Comparison of ENCODE assay signal across 22 cellular contexts in the genomic region with DNA sequence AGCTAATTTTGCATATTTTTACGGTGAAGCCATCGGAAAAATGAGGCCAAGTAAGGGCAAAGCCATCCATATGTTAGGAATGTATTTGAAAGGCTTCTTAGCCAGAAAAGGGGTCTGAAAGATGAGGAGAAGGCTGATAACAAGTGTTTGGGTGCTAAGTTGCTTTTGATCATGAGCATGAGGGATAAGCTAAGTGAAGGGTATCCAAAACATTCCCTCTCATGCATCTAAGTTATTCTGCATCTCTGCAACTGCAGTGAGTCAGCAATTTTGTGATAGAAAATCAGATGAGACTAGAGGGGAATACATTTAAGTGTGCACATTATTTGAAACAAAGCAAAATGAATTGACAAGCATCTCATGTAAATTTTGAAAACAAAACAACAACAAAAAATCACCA.
A peak's percentile ranks its signal among the peaks of the same experiment; 100 is the strongest.
DNase-seq lines count a peak whose midpoint lies in the region; ATAC-seq and TF ChIP-seq lines count a peak whose summit lies in the region.
"Had no signal": no experiment of that assay in that cellular context is flagged by ENCODE, and none has a peak within 500 bp of the region (broad histone marks: within the 10 kb centered on the region; RNA-seq: fewer than 3 reads in every experiment).

No MANE protein-coding gene starts in this region.

- no peak overlapping the region for H3K56ac ChIP-seq in H9 (ENCODE audit: insufficient read length, low read depth, low read length)

- no peak overlapping the region for H3T11ph ChIP-seq in H9 (ENCODE audit: low read length)

- H4K20me1 ChIP-seq in H9 (ENCODE audit: control insufficient read depth, insufficient read depth, insufficient read length) = no peaks in the 10 kb centered on the region
- H4K20me1 ChIP-seq in smooth muscle cell (ENCODE audit: low read depth) = no peaks in the 10 kb centered on the region

- DNase-seq in H9 (no peak), astrocyte of the hippocampus (ENCODE audit: low read depth, low spot score) (peak; percentile 4), fibroblast of the aortic adventitia (ENCODE audit: low read depth) (peak; percentile 19), smooth muscle cell (lab: John Stamatoyannopoulos, UW; ENCODE audit: unreplicated experiment) (no peak), NCI-H1048 (lab: John Stamatoyannopoulos, UW) (no peak)
- DNase-seq in activated CD4-positive, alpha-beta T cell treated with anti-CD3 and anti-CD28 coated beads for 48 hours = no peak
- DNase-seq: Caco-2; CD8-positive, alpha-beta T cell; GOT3; KBM-7; MG63; NCI-H1694; NCI-H2029 treated with DMSO at 0.1 percent for 48 hours; NCI-H446 treated with DMSO at 0.1 percent for 48 hours; NCI-H526; NCI-H82; NK-92 treated with Interleukin-12 subunit alpha and Interleukin-12 subunit beta, amount 100 ng/mL, for 24 hours; PC-9; Right ventricle myocardium superior had no signal

- no peak overlapping the region for H4K91ac ChIP-seq in H9 (ENCODE audit: insufficient read length, low read depth, low read length)

- H3K23me2 ChIP-seq in H9 (ENCODE audit: insufficient read length, low read depth, low read length, poor library complexity, severe bottlenecking) = no peaks in the 10 kb centered on the region

- H3K27me3 ChIP-seq in H9 (ENCODE audit: insufficient read depth, low read length) (no peaks in the 10 kb centered on the region), smooth muscle cell (ENCODE audit: low read depth) (no peaks in the 10 kb centered on the region), gastroesophageal sphincter (no peaks in the 10 kb centered on the region)
- H3K27me3 ChIP-seq: MG63, SJSA1 had no signal

- H3K27ac ChIP-seq in H9 (ENCODE audit: insufficient read length, low read depth, low read length) = no peak overlapping the region
- peak overlapping the region; percentile 2 for H3K27ac ChIP-seq in smooth muscle cell (ENCODE audit: low read depth)
- no peak overlapping the region for H3K27ac ChIP-seq in gastroesophageal sphincter
- H3K27ac ChIP-seq: C4-2B, PC-9, SJSA1 had no signal

- no peak overlapping the region for H2BK20ac ChIP-seq in H9 (ENCODE audit: low read depth, low read length, poor library complexity, severe bottlenecking)

- H3K27me3 Mint-ChIP-seq in H9 (ENCODE audit: low read depth) = no peaks in the 10 kb centered on the region

- H2BK15ac ChIP-seq in H9 (ENCODE audit: low read depth, low read length) = no peak overlapping the region

- no CpG with 5 or more reads among the region's 2 CpGs for WGBS in H9 (ENCODE audit: extremely low coverage, insufficient read length, low lambda C conversion rate)
- WGBS in smooth muscle cell (ENCODE audit: low lambda C conversion rate) = 36% methylated on average over 2 of the region's 2 CpGs
- WGBS in gastroesophageal sphincter (ENCODE audit: low coverage in 1 of 2), 2 donors = 53 to 100% methylated on average over 1 to 2 of the region's 2 CpGs

- no peak overlapping the region for H4K5ac ChIP-seq in H9 (ENCODE audit: insufficient read length, low read depth, low read length)

- peaks cover 21 to 25% of the 10 kb centered on the region in 2 experiments for H3K4me1 Mint-ChIP-seq in H9

- H3K4me2 ChIP-seq in H9 (ENCODE audit: insufficient read depth, insufficient read length, low read length) (no peak overlapping the region), smooth muscle cell (peak overlapping the region; percentile 47)
- H3K4me2 ChIP-seq: PC-9 had no signal

- no peak overlapping the region for H3K9ac ChIP-seq in H9 (ENCODE audit: extremely low read depth, insufficient read length, low read length)
- H3K9ac ChIP-seq in smooth muscle cell (ENCODE audit: low read depth) = no peak overlapping the region

- H2BK5ac ChIP-seq in H9 (ENCODE audit: insufficient read length, low read length) = no peak overlapping the region

- H3K27ac Mint-ChIP-seq in H9 = 0 out of 7 replicates have a peak overlapping the region, but pooled peaks of 2 of the 3 experiments have one; percentile 35 to 40
- H3K27ac Mint-ChIP-seq: CD8-positive, alpha-beta T cell had no signal

- H3K9me3 Mint-ChIP-seq in H9 = peaks cover 13 to 15% of the 10 kb centered on the region in 2 experiments

- no peak overlapping the region for H3K14ac ChIP-seq in H9 (ENCODE audit: insufficient read depth, low read length)

- H3K4ac ChIP-seq in H9 (ENCODE audit: low read depth, low read length) = no peak overlapping the region

- H3F3A ChIP-seq in smooth muscle cell (ENCODE audit: low read depth) = no peaks in the 10 kb centered on the region

- no peak overlapping the region for H2AFZ ChIP-seq in H9 (ENCODE audit: low read length)
- no peak overlapping the region for H2AFZ ChIP-seq in smooth muscle cell (ENCODE audit: low read depth)
- H2AFZ ChIP-seq: PC-9 had no signal

- H3K36me3 ChIP-seq in smooth muscle cell (ENCODE audit: low read depth) (no peaks in the 10 kb centered on the region), gastroesophageal sphincter (no peaks in the 10 kb centered on the region)
- H3K36me3 ChIP-seq: MG63, SJSA1 had no signal

- TF ChIP-seq CTCF in H9 (conservative IDR thresholded peaks at IDR 0.05) = no peak
- no peak for TF ChIP-seq CTCF in fibroblast of the aortic adventitia (IDR thresholded peaks at IDR 0.05; ENCODE audit: insufficient read depth, low read length)
- TF ChIP-seq CTCF in smooth muscle cell (IDR thresholded peaks at IDR 0.05; ENCODE audit: borderline replicate concordance, insufficient read depth, poor library complexity, severe bottlenecking) = no peak
- TF ChIP-seq CTCF in gastroesophageal sphincter (IDR thresholded peaks at IDR 0.05) = no peak

- no peak overlapping the region for H3K23ac ChIP-seq in H9 (ENCODE audit: insufficient read length, low read depth, low read length)

- H3K4me1 ChIP-seq in H9 (ENCODE audit: insufficient read depth, low read length) (no peaks in the 10 kb centered on the region), smooth muscle cell (ENCODE audit: low read depth) (no peaks in the 10 kb centered on the region), gastroesophageal sphincter (no peaks in the 10 kb centered on the region)
- H3K4me1 ChIP-seq: Caco-2, SJSA1 had no signal

- no peak overlapping the region for H2BK12ac ChIP-seq in H9 (ENCODE audit: insufficient read length, low read depth, low read length)

- no peak overlapping the region for H2BK120ac ChIP-seq in H9 (ENCODE audit: low read depth, low read length, poor library complexity, severe bottlenecking)

- peaks cover 3 to 7% (median 6%) of the 10 kb centered on the region in 3 experiments; a peak in 6 of 7 replicates for H3K36me3 Mint-ChIP-seq in H9 (ENCODE audit: insufficient read depth in 1 of 3, low read depth in 3 of 3)
- H3K36me3 Mint-ChIP-seq: CD8-positive, alpha-beta T cell had no signal

- H3K4me3 Mint-ChIP-seq in H9 = no peak overlapping the region
- H3K4me3 Mint-ChIP-seq: CD8-positive, alpha-beta T cell had no signal

- TF ChIP-seq EP300 in gastroesophageal sphincter (IDR thresholded peaks at IDR 0.05) = no peak

- H3K9me3 ChIP-seq in H9 (ENCODE audit: control insufficient read depth, low read depth, low read length) = no peaks in the 10 kb centered on the region
- H3K9me3 ChIP-seq in smooth muscle cell (replicated peaks; ENCODE audit: low read depth) = peaks cover 9% of the 10 kb centered on the region
- H3K9me3 ChIP-seq in gastroesophageal sphincter = peaks cover 0 to 19% (median 0%) of the 10 kb centered on the region in 3 donors
- H3K9me3 ChIP-seq: MG63 had no signal

- no peak overlapping the region for H3K18ac ChIP-seq in H9 (ENCODE audit: insufficient read length, low read depth, low read length)

- no peak for TF ChIP-seq POLR2A in gastroesophageal sphincter (IDR thresholded peaks at IDR 0.05)

- no peak overlapping the region for H2AK5ac ChIP-seq in H9 (ENCODE audit: insufficient read length, low read length)

- H3K79me1 ChIP-seq in H9 (ENCODE audit: insufficient read depth, low read depth, low read length, poor library complexity, severe bottlenecking) = no peaks in the 10 kb centered on the region

- H3K79me2 ChIP-seq in H9 (ENCODE audit: insufficient read depth, low read length) (no peaks in the 10 kb centered on the region), smooth muscle cell (ENCODE audit: low read depth) (no peaks in the 10 kb centered on the region)

- H3K4me3 ChIP-seq in fibroblast of the aortic adventitia (ENCODE audit: low read depth, low read length) (no peak overlapping the region), smooth muscle cell (no peak overlapping the region), gastroesophageal sphincter (no peak overlapping the region)
- H3K4me3 ChIP-seq: MG63, PC-9, SJSA1 had no signal

- ATAC-seq in gastroesophageal sphincter = no peak
- ATAC-seq: CD8-positive, alpha-beta T cell had no signal

- H4K8ac ChIP-seq in H9 (replicated peaks; ENCODE audit: insufficient read length, low read depth, low read length) = no peak overlapping the region

Comparison
In these comparisons a context has a peak if more than half of its experiments do, and no peak if none do; other contexts are left out.
1. DNase-seq: peak in astrocyte of the hippocampus (single experiment) and fibroblast of the aortic adventitia (single experiment); none in H9 (single experiment), smooth muscle cell (single experiment), activated CD4-positive, alpha-beta T cell treated with anti-CD3 and anti-CD28 coated beads for 48 hours (single experiment) and NCI-H1048 (single experiment).